ENCODE assay signal across 1 cellular context in the genomic region with DNA sequence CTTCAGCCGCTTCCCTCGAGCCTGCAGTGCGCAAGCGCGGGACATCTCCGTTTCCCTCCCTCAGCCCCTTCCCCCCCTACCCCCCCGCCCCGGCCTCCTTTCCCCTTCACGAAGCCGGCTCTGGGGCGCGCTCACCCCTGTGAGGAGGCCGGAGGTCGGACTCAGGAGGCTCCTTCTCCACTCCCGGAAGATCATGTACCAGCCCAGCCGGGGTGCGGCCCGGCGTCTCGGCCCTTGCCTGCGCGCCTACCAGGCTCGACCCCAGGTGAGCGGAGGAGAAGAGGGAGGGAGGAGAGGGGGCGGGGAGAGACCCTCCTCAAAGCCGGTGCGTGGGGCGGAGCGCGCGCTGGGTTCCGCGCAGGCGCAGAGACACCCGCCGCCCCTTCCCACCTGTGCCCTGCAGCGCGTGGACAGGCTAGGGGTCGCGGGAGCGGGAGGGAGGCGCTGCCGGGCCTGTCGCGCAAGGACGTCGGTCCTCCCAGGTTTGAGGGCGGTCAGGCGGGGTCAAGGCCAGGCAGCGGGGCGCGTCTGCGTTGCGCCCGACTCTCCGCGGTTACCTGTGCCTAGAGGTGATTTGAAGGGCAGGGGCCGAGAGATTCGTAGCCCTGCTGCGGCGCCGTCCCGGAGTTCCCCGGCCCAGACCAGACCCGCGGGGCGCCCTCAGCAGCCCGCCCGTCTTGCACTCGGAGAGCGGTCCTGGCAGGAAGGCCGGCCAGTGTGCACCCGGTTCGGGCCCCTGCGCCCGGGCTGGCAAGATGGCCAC.
TF ChIP-seq lines count a peak whose summit lies in the region.

A gene with protein sequence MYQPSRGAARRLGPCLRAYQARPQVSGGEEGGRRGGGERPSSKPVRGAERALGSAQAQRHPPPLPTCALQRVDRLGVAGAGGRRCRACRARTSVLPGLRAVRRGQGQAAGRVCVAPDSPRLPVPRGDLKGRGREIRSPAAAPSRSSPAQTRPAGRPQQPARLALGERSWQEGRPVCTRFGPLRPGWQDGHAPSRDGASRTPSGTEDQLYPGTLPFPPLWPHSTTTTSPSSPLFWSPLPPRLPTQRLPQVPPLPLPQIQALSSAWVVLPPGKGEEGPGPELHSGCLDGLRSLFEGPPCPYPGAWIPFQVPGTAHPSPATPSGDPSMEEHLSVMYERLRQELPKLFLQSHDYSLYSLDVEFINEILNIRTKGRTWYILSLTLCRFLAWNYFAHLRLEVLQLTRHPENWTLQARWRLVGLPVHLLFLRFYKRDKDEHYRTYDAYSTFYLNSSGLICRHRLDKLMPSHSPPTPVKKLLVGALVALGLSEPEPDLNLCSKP (plus strand): TSS at position 95 of the 763 bp plus-strand sequence. CDS start 99 bp downstream, at position 194.

TF ChIP-seq in K562, 482 proteins besides CTCF, POLR2A, EP300 and RAD21 (continued from another document and continues in another):
- TF ChIP-seq RNF2 (IDR thresholded peaks at IDR 0.05) (no peak; the same call in 1 of the 2 replicates), CLOCK (CRISPR knock-in tag; IDR thresholded peaks at IDR 0.05; ENCODE audit: borderline replicate concordance) (no peak), CBX1 (IDR thresholded peaks at IDR 0.05; ENCODE audit: low read depth) (peak; percentile 55), BRD4 (IDR thresholded peaks at IDR 0.05) (peak; percentile 82), ZNF384 (IDR thresholded peaks at IDR 0.05; ENCODE audit: low read depth, low read length) (no peak), ZNF830 (CRISPR knock-in tag; IDR thresholded peaks at IDR 0.05) (peak; percentile 85), MAFK (IDR thresholded peaks at IDR 0.05; ENCODE audit: low read length) (no peak), NFYB (IDR thresholded peaks at IDR 0.05; ENCODE audit: extremely low read depth, insufficient read length) (no peak), RBM17 (IDR thresholded peaks at IDR 0.05; ENCODE audit: borderline replicate concordance, low read depth, low read length) (no peak), HSF4 (CRISPR knock-in tag; IDR thresholded peaks at IDR 0.05; ENCODE audit: borderline replicate concordance) (no peak), NBN (IDR thresholded peaks at IDR 0.05; ENCODE audit: low read depth) (no peak), SIX5 (IDR thresholded peaks at IDR 0.05; ENCODE audit: borderline replicate concordance in 1 of 2, insufficient read depth in 1 of 2, low read depth in 1 of 2, low read length in 2 of 2) (no peak), ZNF77 (CRISPR knock-in tag; IDR thresholded peaks at IDR 0.05) (no peak), CBX2 (IDR thresholded peaks at IDR 0.05; ENCODE audit: insufficient read depth, low read length, poor library complexity, severe bottlenecking) (no peak), GTF2A2 (tag; IDR thresholded peaks at IDR 0.05) (peak; percentile 67; the same call in 1 of the 2 replicates), NCOR1 (IDR thresholded peaks at IDR 0.05) (no peak), PTRF (tag; IDR thresholded peaks at IDR 0.05) (no peak), KDM2B (CRISPR knock-in tag; IDR thresholded peaks at IDR 0.05) (no peak), CHD2 (IDR thresholded peaks at IDR 0.05; ENCODE audit: low read depth, low read length) (no peak), KAT7 (CRISPR knock-in tag; IDR thresholded peaks at IDR 0.05; ENCODE audit: borderline replicate concordance) (0 out of 2 replicates have a peak, but pooled peaks have one; percentile 4), ZNF354B (CRISPR knock-in tag; IDR thresholded peaks at IDR 0.05) (no peak), MYNN (IDR thresholded peaks at IDR 0.05) (peak; percentile 34; the same call in 1 of the 2 replicates), MYNN (CRISPR knock-in tag; IDR thresholded peaks at IDR 0.05) (no peak), VEZF1 (CRISPR knock-in tag; IDR thresholded peaks at IDR 0.05) (peak; percentile 98), TGIF2 (CRISPR knock-in tag; IDR thresholded peaks at IDR 0.05) (0 out of 2 replicates have a peak, but pooled peaks have one; percentile 12), KDM1A (IDR thresholded peaks at IDR 0.05) (no peak), TEAD4 (IDR thresholded peaks at IDR 0.05; ENCODE audit: low read length) (no peak; the same call in 1 of the 2 replicates), TEAD4 (CRISPR knock-in tag; IDR thresholded peaks at IDR 0.05; ENCODE audit: borderline replicate concordance) (no peak; the same call in 1 of the 2 replicates), ZNF780A (CRISPR knock-in tag; IDR thresholded peaks at IDR 0.05) (no peak), SMC3 (conservative IDR thresholded peaks at IDR 0.05; ENCODE audit: insufficient read depth, low read depth, low read length) (0 out of 2 replicates have a peak, but pooled peaks have one; percentile 7), ZNF717 (CRISPR knock-in tag; IDR thresholded peaks at IDR 0.05) (no peak), NR4A1 (CRISPR knock-in tag; IDR thresholded peaks at IDR 0.05) (no peak), NR4A1 (tag; IDR thresholded peaks at IDR 0.05) (0 out of 2 replicates have a peak, but pooled peaks have one; percentile 32), ZNF75A (CRISPR knock-in tag; IDR thresholded peaks at IDR 0.05) (no peak), KLF16 (IDR thresholded peaks at IDR 0.05) (no peak), ZNF518B (CRISPR knock-in tag; IDR thresholded peaks at IDR 0.05) (no peak), FOXJ3 (CRISPR knock-in tag; IDR thresholded peaks at IDR 0.05) (no peak), ZNF395 (CRISPR knock-in tag; IDR thresholded peaks at IDR 0.05) (peak; percentile 42; the same call in 1 of the 2 replicates), SREBF2 (CRISPR knock-in tag; IDR thresholded peaks at IDR 0.05) (no peak), ZC3H11A (IDR thresholded peaks at IDR 0.05; ENCODE audit: low read depth, low read length) (no peak), GATA2 (CRISPR knock-in tag; IDR thresholded peaks at IDR 0.05) (no peak), PCBP1 (IDR thresholded peaks at IDR 0.05; ENCODE audit: low read depth, low read length, poor library complexity, severe bottlenecking) (peak; percentile 94)
- TF ChIP-seq, protein P1, sequence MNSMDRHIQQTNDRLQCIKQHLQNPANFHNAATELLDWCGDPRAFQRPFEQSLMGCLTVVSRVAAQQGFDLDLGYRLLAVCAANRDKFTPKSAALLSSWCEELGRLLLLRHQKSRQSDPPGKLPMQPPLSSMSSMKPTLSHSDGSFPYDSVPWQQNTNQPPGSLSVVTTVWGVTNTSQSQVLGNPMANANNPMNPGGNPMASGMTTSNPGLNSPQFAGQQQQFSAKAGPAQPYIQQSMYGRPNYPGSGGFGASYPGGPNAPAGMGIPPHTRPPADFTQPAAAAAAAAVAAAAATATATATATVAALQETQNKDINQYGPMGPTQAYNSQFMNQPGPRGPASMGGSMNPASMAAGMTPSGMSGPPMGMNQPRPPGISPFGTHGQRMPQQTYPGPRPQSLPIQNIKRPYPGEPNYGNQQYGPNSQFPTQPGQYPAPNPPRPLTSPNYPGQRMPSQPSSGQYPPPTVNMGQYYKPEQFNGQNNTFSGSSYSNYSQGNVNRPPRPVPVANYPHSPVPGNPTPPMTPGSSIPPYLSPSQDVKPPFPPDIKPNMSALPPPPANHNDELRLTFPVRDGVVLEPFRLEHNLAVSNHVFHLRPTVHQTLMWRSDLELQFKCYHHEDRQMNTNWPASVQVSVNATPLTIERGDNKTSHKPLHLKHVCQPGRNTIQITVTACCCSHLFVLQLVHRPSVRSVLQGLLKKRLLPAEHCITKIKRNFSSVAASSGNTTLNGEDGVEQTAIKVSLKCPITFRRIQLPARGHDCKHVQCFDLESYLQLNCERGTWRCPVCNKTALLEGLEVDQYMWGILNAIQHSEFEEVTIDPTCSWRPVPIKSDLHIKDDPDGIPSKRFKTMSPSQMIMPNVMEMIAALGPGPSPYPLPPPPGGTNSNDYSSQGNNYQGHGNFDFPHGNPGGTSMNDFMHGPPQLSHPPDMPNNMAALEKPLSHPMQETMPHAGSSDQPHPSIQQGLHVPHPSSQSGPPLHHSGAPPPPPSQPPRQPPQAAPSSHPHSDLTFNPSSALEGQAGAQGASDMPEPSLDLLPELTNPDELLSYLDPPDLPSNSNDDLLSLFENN (IDR thresholded peaks at IDR 0.05; ENCODE audit: low read depth in 2 of 2, low read length in 2 of 2): peak in 1 of 2 experiments; percentile 42; a peak in 1 of 4 replicates
- TF ChIP-seq, protein P2, sequence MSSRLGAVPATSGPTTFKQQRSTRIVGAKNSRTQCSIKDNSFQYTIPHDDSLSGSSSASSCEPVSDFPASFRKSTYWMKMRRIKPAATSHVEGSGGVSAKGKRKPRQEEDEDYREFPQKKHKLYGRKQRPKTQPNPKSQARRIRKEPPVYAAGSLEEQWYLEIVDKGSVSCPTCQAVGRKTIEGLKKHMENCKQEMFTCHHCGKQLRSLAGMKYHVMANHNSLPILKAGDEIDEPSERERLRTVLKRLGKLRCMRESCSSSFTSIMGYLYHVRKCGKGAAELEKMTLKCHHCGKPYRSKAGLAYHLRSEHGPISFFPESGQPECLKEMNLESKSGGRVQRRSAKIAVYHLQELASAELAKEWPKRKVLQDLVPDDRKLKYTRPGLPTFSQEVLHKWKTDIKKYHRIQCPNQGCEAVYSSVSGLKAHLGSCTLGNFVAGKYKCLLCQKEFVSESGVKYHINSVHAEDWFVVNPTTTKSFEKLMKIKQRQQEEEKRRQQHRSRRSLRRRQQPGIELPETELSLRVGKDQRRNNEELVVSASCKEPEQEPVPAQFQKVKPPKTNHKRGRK (tag; IDR thresholded peaks at IDR 0.05): no peak
- TF ChIP-seq, protein P3, sequence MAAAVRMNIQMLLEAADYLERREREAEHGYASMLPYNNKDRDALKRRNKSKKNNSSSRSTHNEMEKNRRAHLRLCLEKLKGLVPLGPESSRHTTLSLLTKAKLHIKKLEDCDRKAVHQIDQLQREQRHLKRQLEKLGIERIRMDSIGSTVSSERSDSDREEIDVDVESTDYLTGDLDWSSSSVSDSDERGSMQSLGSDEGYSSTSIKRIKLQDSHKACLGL (CRISPR knock-in tag; IDR thresholded peaks at IDR 0.05; ENCODE audit: borderline replicate concordance, poor library complexity, severe bottlenecking): no peak
